ENCODE assay signal across 1 cellular context in genomic region chr4:40976343-40976742, GRCh38.
TF ChIP-seq lines count a peak whose summit lies in the region.

No MANE protein-coding gene starts in this region.

TF ChIP-seq in GM23338, 12 proteins besides CTCF, POLR2A, EP300 and RAD21 (continued from another document):
- TF ChIP-seq ZNF462 (CRISPR knock-in tag; IDR thresholded peaks at IDR 0.05) (no peak), POLR2AphosphoS5 (IDR thresholded peaks at IDR 0.05; ENCODE audit: low read depth) (no peak), ZNF331 (CRISPR knock-in tag; IDR thresholded peaks at IDR 0.05; ENCODE audit: low read depth) (no peak), EZH2phosphoT487 (IDR thresholded peaks at IDR 0.05; ENCODE audit: unreplicated experiment) (no peak)
